Comparison of ENCODE assay signal across 12 cellular contexts in the genomic region with DNA sequence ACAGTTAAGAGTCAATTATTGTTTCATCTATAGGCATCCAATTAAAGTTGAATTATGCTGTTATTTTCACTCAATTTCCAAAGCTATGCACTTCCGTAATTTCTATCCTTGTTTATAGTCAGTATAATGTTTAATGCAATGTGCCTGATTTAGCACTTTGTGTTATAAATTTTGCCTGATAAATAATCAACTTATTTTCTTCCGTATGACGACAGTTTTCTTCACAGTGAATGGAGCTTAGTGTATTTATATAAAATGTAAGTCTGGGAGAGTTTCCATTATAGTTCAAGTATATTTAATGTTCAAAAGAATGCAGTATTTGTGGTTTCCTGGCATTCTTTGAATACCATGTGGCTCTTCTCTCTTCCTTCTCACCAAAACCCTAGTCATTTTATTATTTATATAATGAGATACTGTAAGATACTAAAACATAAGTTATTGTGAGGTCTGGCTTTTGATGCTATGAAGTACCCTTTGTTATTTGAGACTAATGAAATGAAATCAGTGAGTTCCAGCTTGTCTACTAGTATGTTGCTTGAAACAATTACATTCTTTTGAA.
DNase-seq lines count a peak whose midpoint lies in the region; FAIRE-seq and TF ChIP-seq lines count a peak whose summit lies in the region.
"Had no signal": no experiment of that assay in that cellular context is flagged by ENCODE, and none has a peak within 500 bp of the region (broad histone marks: within the 10 kb centered on the region; RNA-seq: fewer than 3 reads in every experiment).

No MANE protein-coding gene starts in this region.

- no peaks in the 10 kb centered on the region for H3K9me1 ChIP-seq in endothelial cell of umbilical vein (replicated peaks; ENCODE audit: control insufficient read depth, extremely low read depth, insufficient read depth, low read length)

- TF ChIP-seq POLR2A in endothelial cell of umbilical vein (IDR thresholded peaks at IDR 0.05; ENCODE audit: low read depth, low read length), result no peak

- H3K9ac ChIP-seq in endothelial cell of umbilical vein (replicated peaks; ENCODE audit: extremely low read depth, insufficient read depth, low read length) (no peak overlapping the region), smooth muscle cell (ENCODE audit: low read depth) (no peak overlapping the region)

- dilution Hi-C loops in endothelial cell of umbilical vein (cut with MboI; ENCODE audit: extremely low pct_ligation_motif_present, low sequenced_read_pairs), result no loop called here

- H3K36me3 ChIP-seq in SJSA1, result no peaks in the 10 kb centered on the region
- H3K36me3 ChIP-seq in endothelial cell of umbilical vein (ENCODE audit: control insufficient read depth in 2 of 2, extremely low read depth in 1 of 2, insufficient read depth in 2 of 2, low read length in 2 of 2), result no peaks in the 10 kb centered on the region
- no peaks in the 10 kb centered on the region for H3K36me3 ChIP-seq in smooth muscle cell (ENCODE audit: low read depth)

- H4K20me1 ChIP-seq in endothelial cell of umbilical vein (replicated peaks; ENCODE audit: control insufficient read depth, extremely low read depth, insufficient read depth, low read length) (no peaks in the 10 kb centered on the region), smooth muscle cell (ENCODE audit: low read depth) (peaks cover 15% of the 10 kb centered on the region)

- peaks cover 90% of the 10 kb centered on the region for H3K4me1 ChIP-seq in SJSA1 (replicated peaks)
- H3K4me1 ChIP-seq in endothelial cell of umbilical vein (ENCODE audit: control insufficient read depth, extremely low read depth, insufficient read depth, low read length), result peaks cover 29% of the 10 kb centered on the region
- peaks cover 42% of the 10 kb centered on the region for H3K4me1 ChIP-seq in smooth muscle cell (ENCODE audit: low read depth)

- no peaks in the 10 kb centered on the region for H3K27me3 Mint-ChIP-seq in T-helper 2 cell treated with Interferon-gamma antibody and Interleukin-4, amounts not matched to agents 5 μg/mL and 100 μg/mL, for 36 hours (ENCODE audit: low read depth)
- H3K27me3 Mint-ChIP-seq: dendritic cell treated with granulocyte-macrophage colony-stimulating factor and Interleukin-4, amounts not matched to agents 40 ng/mL and 50 ng/mL, for 4 days had no signal

- peaks cover 4% of the 10 kb centered on the region for H3K79me2 ChIP-seq in endothelial cell of umbilical vein (ENCODE audit: control insufficient read depth, insufficient read depth, low read length)
- H3K79me2 ChIP-seq in smooth muscle cell (ENCODE audit: low read depth), result no peaks in the 10 kb centered on the region

- peak overlapping the region; percentile 84 for H3K27ac ChIP-seq in SJSA1
- H3K27ac ChIP-seq in endothelial cell of umbilical vein (ENCODE audit: insufficient read depth, low read depth, low read length), result peak overlapping the region; percentile 36
- H3K27ac ChIP-seq in smooth muscle cell (ENCODE audit: low read depth), result peak overlapping the region; percentile 45
- H3K27ac ChIP-seq: 22Rv1 had no signal

- intact Hi-C loops in endothelial cell of umbilical vein (cut with micrococcal nuclease), result no loop called here

- CTCF ChIA-PET in endothelial cell of umbilical vein (lab: Charles Lee), result interaction anchor here (0.9 to 1.4 kb wide), 4 partner anchors 9 to 131 kb away, joined by 3 to 4 read pairs (median 3); no protein-coding TSS in a partner anchor

- H3K9me3 Mint-ChIP-seq in T-helper 2 cell treated with Interferon-gamma antibody and Interleukin-4, amounts not matched to agents 5 μg/mL and 100 μg/mL, for 36 hours, result peaks cover 13% of the 10 kb centered on the region
- H3K9me3 Mint-ChIP-seq: dendritic cell treated with granulocyte-macrophage colony-stimulating factor and Interleukin-4, amounts not matched to agents 40 ng/mL and 50 ng/mL, for 4 days had no signal

- H3K4me2 ChIP-seq in endothelial cell of umbilical vein (ENCODE audit: insufficient read depth, low read length), result peak overlapping the region; percentile 73
- H3K4me2 ChIP-seq in smooth muscle cell, result peak overlapping the region; percentile 78

- H3K4me1 Mint-ChIP-seq in T-helper 2 cell treated with Interferon-gamma antibody and Interleukin-4, amounts not matched to agents 5 μg/mL and 100 μg/mL, for 36 hours (ENCODE audit: low read depth), result peaks cover 53% of the 10 kb centered on the region

- H3K9me3 ChIP-seq in SJSA1 (replicated peaks) (no peaks in the 10 kb centered on the region), endothelial cell of umbilical vein (replicated peaks; ENCODE audit: control insufficient read depth, insufficient read depth, low read length) (no peaks in the 10 kb centered on the region), smooth muscle cell (replicated peaks; ENCODE audit: low read depth) (no peaks in the 10 kb centered on the region)

- POLR2A ChIA-PET in endothelial cell of umbilical vein (lab: Charles Lee), result no interaction called here

- no peak overlapping the region for H3K4me3 ChIP-seq in SJSA1
- no peak overlapping the region for H3K4me3 ChIP-seq in endothelial cell of umbilical vein (replicated peaks in 1 of 3; ENCODE audit: insufficient read depth in 1 of 3, low read depth in 1 of 3, low read length in 3 of 3)
- H3K4me3 ChIP-seq in smooth muscle cell, result no peak overlapping the region

- TF ChIP-seq CTCF in endothelial cell of umbilical vein (IDR thresholded peaks at IDR 0.05; ENCODE audit: extremely low read depth in 1 of 2, insufficient read depth in 1 of 2, low read depth in 1 of 2, low read length in 2 of 2) (no peak), smooth muscle cell (IDR thresholded peaks at IDR 0.05; ENCODE audit: borderline replicate concordance, insufficient read depth, poor library complexity, severe bottlenecking) (no peak), GM20000 (IDR thresholded peaks at IDR 0.05; ENCODE audit: extremely low read depth, missing control alignments) (no peak)

- no peak overlapping the region for H3K27ac Mint-ChIP-seq in T-helper 2 cell treated with Interferon-gamma antibody and Interleukin-4, amounts not matched to agents 5 μg/mL and 100 μg/mL, for 36 hours
- H3K27ac Mint-ChIP-seq: dendritic cell treated with granulocyte-macrophage colony-stimulating factor and Interleukin-4, amounts not matched to agents 40 ng/mL and 50 ng/mL, for 4 days had no signal

- H3K36me3 Mint-ChIP-seq in T-helper 2 cell treated with Interferon-gamma antibody and Interleukin-4, amounts not matched to agents 5 μg/mL and 100 μg/mL, for 36 hours (ENCODE audit: low read depth), result peaks cover 18% of the 10 kb centered on the region

- BruUV-seq in endothelial cell of umbilical vein (replicated peaks; lab: Mats Ljungman, UMichigan), result no TSS peak

- H3F3A ChIP-seq in smooth muscle cell (ENCODE audit: low read depth), result peaks cover 46% of the 10 kb centered on the region

- no peak overlapping the region for H2AFZ ChIP-seq in endothelial cell of umbilical vein (ENCODE audit: low read depth, low read length)
- H2AFZ ChIP-seq in smooth muscle cell (ENCODE audit: low read depth), result no peak overlapping the region

- peak overlapping the region; percentile 3 for H3K4me3 Mint-ChIP-seq in T-helper 2 cell treated with Interferon-gamma antibody and Interleukin-4, amounts not matched to agents 5 μg/mL and 100 μg/mL, for 36 hours
- H3K4me3 Mint-ChIP-seq: dendritic cell treated with granulocyte-macrophage colony-stimulating factor and Interleukin-4, amounts not matched to agents 40 ng/mL and 50 ng/mL, for 4 days had no signal

- FAIRE-seq in endothelial cell of umbilical vein (lab: Jason Lieb, UNC) (no peak), GM19239 (lab: Jason Lieb, UNC) (no peak)

- 76% methylated on average over 3 of the region's 3 CpGs for WGBS in smooth muscle cell (ENCODE audit: low lambda C conversion rate)

- H3K27me3 ChIP-seq in SJSA1 (replicated peaks) (no peaks in the 10 kb centered on the region), endothelial cell of umbilical vein (ENCODE audit: control insufficient read depth in 2 of 2, insufficient read depth in 2 of 2, low read length in 2 of 2) (no peaks in the 10 kb centered on the region), smooth muscle cell (ENCODE audit: low read depth) (no peaks in the 10 kb centered on the region)

- no peak for DNase-seq in T-helper 2 cell treated with Interferon-gamma antibody and Interleukin-4, amounts not matched to agents 5 μg/mL and 100 μg/mL, for 36 hours (ENCODE audit: low spot score)
- no peak for DNase-seq in T-helper 2 cell
- peak in 1 of 2 experiments; percentile 93 for DNase-seq in SJSA1 (ENCODE audit: low read depth in 1 of 2, low spot score in 2 of 2)
- DNase-seq in endothelial cell of umbilical vein (ENCODE audit: low read depth, low spot score), result peak; percentile 41
- DNase-seq in smooth muscle cell (lab: John Stamatoyannopoulos, UW; ENCODE audit: unreplicated experiment), result no peak
- DNase-seq in LoVo (ENCODE audit: low spot score), result no peak
- DNase-seq in GM20000 (ENCODE audit: low spot score), result no peak
- no peak for DNase-seq in GM19239 (ENCODE audit: insufficient read length, low spot score)
- DNase-seq: activated T-cell treated with anti-CD3 and anti-CD28 coated beads for 4 hours, NCI-H345 had no signal

TF ChIP-seq in endothelial cell of umbilical vein, 7 proteins besides CTCF, POLR2A, EP300 and RAD21:
- TF ChIP-seq, protein P1, sequence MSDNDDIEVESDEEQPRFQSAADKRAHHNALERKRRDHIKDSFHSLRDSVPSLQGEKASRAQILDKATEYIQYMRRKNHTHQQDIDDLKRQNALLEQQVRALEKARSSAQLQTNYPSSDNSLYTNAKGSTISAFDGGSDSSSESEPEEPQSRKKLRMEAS (IDR thresholded peaks at IDR 0.05; ENCODE audit: insufficient read depth, insufficient read length), result no peak
- TF ChIP-seq EZH2 (IDR thresholded peaks at IDR 0.05; ENCODE audit: borderline replicate concordance, low read depth, low read length, severe bottlenecking), result no peak
- no peak for TF ChIP-seq JUN (IDR thresholded peaks at IDR 0.05; ENCODE audit: borderline replicate concordance, insufficient read depth, insufficient read length, low read depth)
- no peak for TF ChIP-seq FOS (IDR thresholded peaks at IDR 0.05; ENCODE audit: borderline replicate concordance, insufficient read depth, low read length)
- no peak for TF ChIP-seq MYC (IDR thresholded peaks at IDR 0.05; ENCODE audit: low read depth, low read length)
- TF ChIP-seq GATA2 (IDR thresholded peaks at IDR 0.05; ENCODE audit: insufficient read depth, insufficient read length, low read depth, low read length), result no peak
- no peak for TF ChIP-seq POLR2AphosphoS5 (IDR thresholded peaks at IDR 0.05; ENCODE audit: insufficient read depth, low read depth, low read length)
